Comparison of ENCODE assay signal across 19 cellular contexts in genomic region chr3:42690191-42690590, GRCh38. TPM values are rescaled to one million over a fixed set of nuclear protein-coding genes. Genes with fewer than 3 reads are reported as not detected.
DNase-seq lines count a peak whose midpoint lies in the region; ATAC-seq and TF ChIP-seq lines count a peak whose summit lies in the region.
"Had no signal": no experiment of that assay in that cellular context is flagged by ENCODE, and none has a peak within 500 bp of the region (broad histone marks: within the 10 kb centered on the region; RNA-seq: fewer than 3 reads in every experiment).

No MANE protein-coding gene starts in this region.

- H3K36me3 ChIP-seq in psoas muscle (ENCODE audit: insufficient read depth in 1 of 2, low read depth in 1 of 2) = peaks cover 0 to 35% of the 10 kb centered on the region in 2 donors
- no peaks in the 10 kb centered on the region for H3K36me3 ChIP-seq in aorta (ENCODE audit: control insufficient read depth in 1 of 2, insufficient read depth in 2 of 2, low read length in 1 of 2)

- ATAC-seq in Right ventricle myocardium inferior (no peak), psoas muscle (no peak), aorta (ENCODE audit: low FRiP score) (no peak)

- intact Hi-C loops in cardiac septum (cut with DNase I) (no loop called here), Right ventricle myocardium inferior (cut with DNase I) (no loop called here), psoas muscle (cut with DNase I) (no loop called here), aorta (cut with DNase I) (no loop called here)

- H3K36me3 Mint-ChIP-seq in glutamatergic neuron (ENCODE audit: unreplicated experiment) = no peaks in the 10 kb centered on the region
- H3K36me3 Mint-ChIP-seq: CD14-positive monocyte, IgD-negative memory B cell had no signal

- peak overlapping the region; percentile 51 for H3K4me3 Mint-ChIP-seq in glutamatergic neuron (ENCODE audit: unreplicated experiment)
- H3K4me3 Mint-ChIP-seq: CD14-positive monocyte, IgD-negative memory B cell had no signal

- H3K9me3 Mint-ChIP-seq in glutamatergic neuron (ENCODE audit: unreplicated experiment) = peaks cover 16% of the 10 kb centered on the region
- H3K9me3 Mint-ChIP-seq: IgD-negative memory B cell had no signal

- TF ChIP-seq CTCF in glutamatergic neuron (IDR thresholded peaks at IDR 0.05; ENCODE audit: partially characterized antibody, unreplicated experiment) = no peak
- TF ChIP-seq CTCF in psoas muscle (IDR thresholded peaks at IDR 0.05) = no peak

- WGBS in psoas muscle, 3 donors = 74 to 77% (median 77%) methylated on average over 7 of the region's 7 CpGs
- WGBS in aorta, 2 donors = 91 to 97% methylated on average over 7 of the region's 7 CpGs

- in situ Hi-C loops in KBM-7 (cut with MboI; ENCODE audit: low pct_unique_long_range_greater_than_20kb, low sequenced_read_pairs) = no loop called here

- H3K27ac ChIP-seq in psoas muscle = peak overlapping the region; percentile 98
- no peak overlapping the region for H3K27ac ChIP-seq in aorta (ENCODE audit: low read depth in 1 of 2, low read length in 2 of 2)
- H3K27ac ChIP-seq: A549 had no signal

- peak; percentile 31 for DNase-seq in cardiac septum (ENCODE audit: low spot score)
- no peak for DNase-seq in Right ventricle myocardium inferior (ENCODE audit: missing footprints)
- DNase-seq in glutamatergic neuron = no peak
- DNase-seq in psoas muscle = peak in 1 of 2 donors; percentile 40
- peak; percentile 12 to 53 for DNase-seq in aorta
- no peak for DNase-seq in stimulated activated CD4-positive, alpha-beta T cell treated with anti-CD3 and anti-CD28 coated beads, Interleukin-1b, Interleukin-23, amount 100 ng/mL, for 48 hours
- no peak for DNase-seq in KBM-7
- DNase-seq: COR-L47, HCEC 1CT, NCI-H1105 treated with DMSO at 0.1 percent for 48 hours, NCI-H1694 treated with DMSO at 0.1 percent for 48 hours, NCI-H2107, NCI-H2227 treated with DMSO at 0.1 percent for 48 hours, NCI-H524 treated with DMSO at 0.1 percent for 48 hours had no signal

- H3K4me1 ChIP-seq in psoas muscle (peaks cover 30% of the 10 kb centered on the region), aorta (ENCODE audit: control insufficient read depth in 1 of 2, insufficient read depth in 2 of 2, low read length in 2 of 2) (no peaks in the 10 kb centered on the region)
- H3K4me1 ChIP-seq: A549 had no signal

- peak overlapping the region; percentile 77 for H3K27ac Mint-ChIP-seq in glutamatergic neuron (ENCODE audit: unreplicated experiment)
- H3K27ac Mint-ChIP-seq: IgD-negative memory B cell had no signal

- H3K27me3 ChIP-seq in psoas muscle (ENCODE audit: insufficient read depth in 3 of 3, low read length in 2 of 3) = no peaks in the 10 kb centered on the region
- no peaks in the 10 kb centered on the region for H3K27me3 ChIP-seq in aorta (ENCODE audit: control insufficient read depth in 1 of 2, insufficient read depth in 2 of 2, low read length in 1 of 2)

- no peaks in the 10 kb centered on the region for H3K9me3 ChIP-seq in psoas muscle
- no peaks in the 10 kb centered on the region for H3K9me3 ChIP-seq in aorta (ENCODE audit: control insufficient read depth, low read length)
- H3K9me3 ChIP-seq: A549 had no signal

- H3K27me3 Mint-ChIP-seq in glutamatergic neuron (ENCODE audit: unreplicated experiment) = peaks cover 10% of the 10 kb centered on the region

- no peak overlapping the region for H3K4me3 ChIP-seq in psoas muscle
- H3K4me3 ChIP-seq in aorta (ENCODE audit: low read length in 2 of 2) = no peak overlapping the region
- H3K4me3 ChIP-seq: A549 had no signal

- peaks cover 34% of the 10 kb centered on the region for H3K4me1 Mint-ChIP-seq in glutamatergic neuron (ENCODE audit: low read depth, unreplicated experiment)

RNA-seq across cellular contexts. Expression of gene KLHL40, which starts 4.9 kb away (rescaled TPM):
- total RNA-seq in cardiac septum (0.57 TPM), Right ventricle myocardium inferior (not detected), glutamatergic neuron (ENCODE audit: unreplicated experiment) (0.44 TPM), psoas muscle (100 to 1,000 TPM; 241 to 923 (median 381) TPM), aorta (not detected)
- polyA plus RNA-seq in psoas muscle (100 to 1,000 TPM; 306 to 822 (median 392) TPM), aorta (under 1 TPM in 1 of 2 donors, not detected in 1; 0.26 TPM)
- total RNA-seq: HT1080 had no signal
- polyA plus RNA-seq: A549, CD14-positive monocyte, IgD-negative memory B cell had no signal

RNA-seq across cellular contexts. Expression of gene HHATL, which starts 12.4 kb away (rescaled TPM):
- total RNA-seq in cardiac septum (505 TPM), Right ventricle myocardium inferior (440 TPM), glutamatergic neuron (ENCODE audit: unreplicated experiment) (7.6 TPM), psoas muscle (100 to 1,000 TPM; 157 to 276 (median 212) TPM), aorta (not detected)
- polyA plus RNA-seq in psoas muscle (100 to 1,000 TPM in 1 of 3 donors, 10 to 100 TPM in 2; 37.0 to 188 (median 50.4) TPM), aorta (1 to 10 TPM; 1.4 to 1.5 TPM)
- total RNA-seq: HT1080, LHCN-M2 had no signal
- polyA plus RNA-seq: A549, CD14-positive monocyte, IgD-negative memory B cell had no signal

RNA-seq across cellular contexts. Expression of gene ZBTB47, which starts 36.7 kb away (rescaled TPM):
- total RNA-seq in cardiac septum = 202 TPM
- total RNA-seq in Right ventricle myocardium inferior = 80.2 TPM
- total RNA-seq in glutamatergic neuron (ENCODE audit: unreplicated experiment) = 9.7 TPM
- 100 to 1,000 TPM in 2 of 4 donors, 10 to 100 TPM in 2; 87.2 to 151 (median 110) TPM for total RNA-seq in psoas muscle
- 10 to 100 TPM; 41.6 to 90.3 (median 72.6) TPM for polyA plus RNA-seq in psoas muscle
- total RNA-seq in aorta = 10 to 100 TPM; 72.4 to 82.0 TPM
- 10 to 100 TPM; 42.3 to 77.1 TPM for polyA plus RNA-seq in aorta

Comparison
In these comparisons a context has a peak if more than half of its experiments do, and no peak if none do; other contexts are left out.
1. DNase-seq: peak in cardiac septum (single experiment) and aorta (2 of 2); none in Right ventricle myocardium inferior (single experiment), glutamatergic neuron (single experiment), stimulated activated CD4-positive, alpha-beta T cell treated with anti-CD3 and anti-CD28 coated beads, Interleukin-1b, Interleukin-23, amount 100 ng/mL, for 48 hours (single experiment) and KBM-7 (single experiment).
2. RNA of gene KLHL40, which starts 4.9 kb away (total RNA-seq): 241 to 923 TPM in psoas muscle; 0.57 TPM in cardiac septum (single experiment), 0.44 TPM in glutamatergic neuron (single experiment), not detected in Right ventricle myocardium inferior (single experiment) and not detected in aorta; every median in the first group is over 100 times any median in the second.
3. RNA of gene HHATL, which starts 12.4 kb away (total RNA-seq): 505 TPM in cardiac septum (single experiment), 440 TPM in Right ventricle myocardium inferior (single experiment) and 157 to 276 TPM in psoas muscle; 7.6 TPM in glutamatergic neuron (single experiment) and not detected in aorta; every median in the first group is over 10 times any median in the second.